ENCODE assay signal across 8 cellular contexts in genomic region chr11:6505577-6506240, GRCh38. TPM values are rescaled to one million over a fixed set of nuclear protein-coding genes. Genes with fewer than 3 reads are reported as not detected.
A peak's percentile ranks its signal among the peaks of the same experiment; 100 is the strongest.
DNase-seq lines count a peak whose midpoint lies in the region; ATAC-seq lines count a peak whose summit lies in the region.

No MANE protein-coding gene starts in this region.

- peaks cover 3% of the 10 kb centered on the region for H3K4me1 Mint-ChIP-seq in activated naive CD4-positive, alpha-beta T cell treated with anti-CD3 and anti-CD28 coated beads, Interleukin-2, amount 10 ng/mL, durations not matched to agents 7 days and 5 days
- peaks cover 0 to 13% (median 11%) of the 10 kb centered on the region in 4 donors for H3K4me1 Mint-ChIP-seq in naive thymus-derived CD8-positive, alpha-beta T cell

- no peak overlapping the region for H3K4me3 Mint-ChIP-seq in activated naive CD4-positive, alpha-beta T cell treated with anti-CD3 and anti-CD28 coated beads, Interleukin-2, amount 10 ng/mL, durations not matched to agents 7 days and 5 days
- H3K4me3 Mint-ChIP-seq in naive thymus-derived CD8-positive, alpha-beta T cell: no peak overlapping the region

- no peak overlapping the region for H3K27ac Mint-ChIP-seq in activated naive CD4-positive, alpha-beta T cell treated with anti-CD3 and anti-CD28 coated beads, Interleukin-2, amount 50 U/mL, for 72 hours
- H3K27ac Mint-ChIP-seq in activated naive CD4-positive, alpha-beta T cell treated with anti-CD3 and anti-CD28 coated beads, Interleukin-2, amount 10 ng/mL, durations not matched to agents 7 days and 5 days: no peak overlapping the region
- no peak overlapping the region for H3K27ac Mint-ChIP-seq in naive thymus-derived CD8-positive, alpha-beta T cell

- no peaks in the 10 kb centered on the region for H3K9me3 Mint-ChIP-seq in activated naive CD4-positive, alpha-beta T cell treated with anti-CD3 and anti-CD28 coated beads, Interleukin-2, amount 50 U/mL, for 72 hours
- H3K9me3 Mint-ChIP-seq in activated naive CD4-positive, alpha-beta T cell treated with anti-CD3 and anti-CD28 coated beads, Interleukin-2, amount 10 ng/mL, durations not matched to agents 7 days and 5 days: no peaks in the 10 kb centered on the region
- no peaks in the 10 kb centered on the region for H3K9me3 Mint-ChIP-seq in naive thymus-derived CD8-positive, alpha-beta T cell

- CTCF ChIA-PET in activated naive CD4-positive, alpha-beta T cell treated with anti-CD3 and anti-CD28 coated beads, Interleukin-2, amount 10 ng/mL, durations not matched to agents 7 days and 5 days (lab: Charles Lee): interaction anchor here (0.7 to 7.0 kb wide), 23 partner anchors 11 to 253 kb away, joined by 3 to 141 read pairs (median 5); partner anchors contain the start of genes APBB1, HPX and TIMM10B

- peak; percentile 35 to 48 for ATAC-seq in activated naive CD4-positive, alpha-beta T cell treated with anti-CD3 and anti-CD28 coated beads, Interleukin-2, amount 50 U/mL, for 72 hours
- peak; percentile 87 for ATAC-seq in esophagus mucosa
- ATAC-seq in naive thymus-derived CD8-positive, alpha-beta T cell: peak; percentile 61 to 62

- H3K36me3 Mint-ChIP-seq in activated naive CD4-positive, alpha-beta T cell treated with anti-CD3 and anti-CD28 coated beads, Interleukin-2, amount 50 U/mL, for 72 hours: no peaks in the 10 kb centered on the region
- peaks cover 13% of the 10 kb centered on the region for H3K36me3 Mint-ChIP-seq in activated naive CD4-positive, alpha-beta T cell treated with anti-CD3 and anti-CD28 coated beads, Interleukin-2, amount 10 ng/mL, durations not matched to agents 7 days and 5 days
- H3K36me3 Mint-ChIP-seq in naive thymus-derived CD8-positive, alpha-beta T cell: peaks cover 0 to 58% (median 11%) of the 10 kb centered on the region in 3 donors

- DNase-seq in activated naive CD4-positive, alpha-beta T cell treated with anti-CD3 and anti-CD28 coated beads, Interleukin-2, amount 50 U/mL, for 72 hours (ENCODE audit: low spot score in 2 of 2): no peak
- no peak for DNase-seq in activated naive CD4-positive, alpha-beta T cell treated with anti-CD3 and anti-CD28 coated beads, Interleukin-2, amount 10 ng/mL, durations not matched to agents 7 days and 5 days
- DNase-seq in HT1080 (ENCODE audit: low read depth) (peak; percentile 67), RPMI7951 (ENCODE audit: low read depth) (peak; percentile 68), GOT3 (lab: John Stamatoyannopoulos, UW) (no peak)
- DNase-seq in naive thymus-derived CD8-positive, alpha-beta T cell: peak in 4 of 10 donors; percentile 9 to 38 (median 33)
- no peak for DNase-seq in stimulated activated CD4-positive, alpha-beta T cell treated with anti-CD3 and anti-CD28 coated beads, Interleukin-2, amount 100 ng/mL, for 24 hours

- H3K27me3 Mint-ChIP-seq in activated naive CD4-positive, alpha-beta T cell treated with anti-CD3 and anti-CD28 coated beads, Interleukin-2, amount 10 ng/mL, durations not matched to agents 7 days and 5 days: no peaks in the 10 kb centered on the region
- H3K27me3 Mint-ChIP-seq in naive thymus-derived CD8-positive, alpha-beta T cell: no peaks in the 10 kb centered on the region

- POLR2A ChIA-PET in naive thymus-derived CD8-positive, alpha-beta T cell (lab: Charles Lee): interaction anchor here (1.2 to 1.4 kb wide), 2 partner anchors 24 to 126 kb away, joined by 3 to 4 read pairs; partner anchors contain the start of gene TIMM10B

RNA-seq across cellular contexts. Expression of gene DNHD1, which starts 8.6 kb away (rescaled TPM):
- total RNA-seq in activated naive CD4-positive, alpha-beta T cell treated with anti-CD3 and anti-CD28 coated beads, Interleukin-2, amount 50 U/mL, for 72 hours: 10 to 100 TPM; 22.4 to 38.5 TPM
- 3.5 and 5.7 TPM in 2 replicates for total RNA-seq in HT1080 (2014; rRNA removed; shearing (Covaris generic))
- 1.8 and 2.8 TPM in 2 replicates for polyA plus RNA-seq in HT1080 (2015; cell fraction: cytosol; rRNA removed)
- polyA plus RNA-seq in HT1080 (2015; cell fraction: nucleus; rRNA removed): 54.8 and 61.1 TPM in 2 replicates
- 1.5 and 1.7 TPM in 2 replicates for total RNA-seq in RPMI7951 (2014; rRNA removed; shearing (Covaris generic))
- total RNA-seq in esophagus mucosa: 4.9 TPM
- 10 to 100 TPM; 62.4 to 62.8 TPM for total RNA-seq in naive thymus-derived CD8-positive, alpha-beta T cell
- 1 to 10 TPM; 1.0 to 1.9 (median 1.1) TPM for polyA plus RNA-seq in naive thymus-derived CD8-positive, alpha-beta T cell

RNA-seq across cellular contexts. Expression of gene TIMM10B, which starts 24.4 kb away (rescaled TPM):
- total RNA-seq in activated naive CD4-positive, alpha-beta T cell treated with anti-CD3 and anti-CD28 coated beads, Interleukin-2, amount 50 U/mL, for 72 hours: 10 to 100 TPM; 36.9 to 38.3 TPM
- 49.8 and 60.5 TPM in 2 replicates for total RNA-seq in HT1080 (2014; rRNA removed; shearing (Covaris generic))
- 31.3 and 34.1 TPM in 2 replicates for polyA plus RNA-seq in HT1080 (2015; cell fraction: cytosol; rRNA removed)
- polyA plus RNA-seq in HT1080 (2015; cell fraction: nucleus; rRNA removed): 32.8 and 47.0 TPM in 2 replicates
- 26.2 and 30.7 TPM in 2 replicates for total RNA-seq in RPMI7951 (2014; rRNA removed; shearing (Covaris generic))
- total RNA-seq in esophagus mucosa: 24.8 TPM
- 10 to 100 TPM; 69.2 to 71.5 TPM for total RNA-seq in naive thymus-derived CD8-positive, alpha-beta T cell
- polyA plus RNA-seq in naive thymus-derived CD8-positive, alpha-beta T cell: 10 to 100 TPM; 30.5 to 42.7 (median 30.9) TPM

RNA-seq across cellular contexts. Expression of gene ARFIP2, which starts 24.6 kb away (rescaled TPM):
- 10 to 100 TPM; 47.1 to 59.9 TPM for total RNA-seq in activated naive CD4-positive, alpha-beta T cell treated with anti-CD3 and anti-CD28 coated beads, Interleukin-2, amount 50 U/mL, for 72 hours
- 123 and 126 TPM in 2 replicates for total RNA-seq in HT1080 (2014; rRNA removed; shearing (Covaris generic))
- 85.7 and 89.3 TPM in 2 replicates for polyA plus RNA-seq in HT1080 (2015; cell fraction: cytosol; rRNA removed)
- 151 and 159 TPM in 2 replicates for polyA plus RNA-seq in HT1080 (2015; cell fraction: nucleus; rRNA removed)
- 52.5 and 54.5 TPM in 2 replicates for total RNA-seq in RPMI7951 (2014; rRNA removed; shearing (Covaris generic))
- 36.3 TPM for total RNA-seq in esophagus mucosa
- total RNA-seq in naive thymus-derived CD8-positive, alpha-beta T cell: 10 to 100 TPM; 54.6 to 56.1 TPM
- 10 to 100 TPM; 31.1 to 43.8 (median 38.3) TPM for polyA plus RNA-seq in naive thymus-derived CD8-positive, alpha-beta T cell

RNA-seq across cellular contexts. Expression of gene TRIM3, which starts 32.0 kb away (rescaled TPM):
- 10 to 100 TPM in 1 of 2 donors, 1 to 10 TPM in 1; 4.7 to 19.0 TPM for total RNA-seq in activated naive CD4-positive, alpha-beta T cell treated with anti-CD3 and anti-CD28 coated beads, Interleukin-2, amount 50 U/mL, for 72 hours
- 27.2 and 35.5 TPM in 2 replicates for total RNA-seq in HT1080 (2014; rRNA removed; shearing (Covaris generic))
- polyA plus RNA-seq in HT1080 (2015; cell fraction: cytosol; rRNA removed): 11.9 and 12.3 TPM in 2 replicates
- 64.8 and 66.5 TPM in 2 replicates for polyA plus RNA-seq in HT1080 (2015; cell fraction: nucleus; rRNA removed)
- total RNA-seq in RPMI7951 (2014; rRNA removed; shearing (Covaris generic)): 11.3 and 12.2 TPM in 2 replicates
- total RNA-seq in esophagus mucosa: 2.7 TPM
- 10 to 100 TPM; 20.7 to 25.9 TPM for total RNA-seq in naive thymus-derived CD8-positive, alpha-beta T cell
- 1 to 10 TPM; 1.2 to 2.4 (median 1.8) TPM for polyA plus RNA-seq in naive thymus-derived CD8-positive, alpha-beta T cell

Comparison
In these comparisons a context has a peak if more than half of its experiments do, and no peak if none do; other contexts are left out.
1. DNase-seq: peak in HT1080 (single experiment) and RPMI7951 (single experiment); none in activated naive CD4-positive, alpha-beta T cell treated with anti-CD3 and anti-CD28 coated beads, Interleukin-2, amount 50 U/mL, for 72 hours (0 of 2), activated naive CD4-positive, alpha-beta T cell treated with anti-CD3 and anti-CD28 coated beads, Interleukin-2, amount 10 ng/mL, durations not matched to agents 7 days and 5 days (single experiment), GOT3 (single experiment) and stimulated activated CD4-positive, alpha-beta T cell treated with anti-CD3 and anti-CD28 coated beads, Interleukin-2, amount 100 ng/mL, for 24 hours (0 of 2).
2. Peak in every context shown above with its lines, with median percentiles within 50 percentile points of each other: ATAC-seq.